20 cellular contexts compared by ENCODE assay signal in the genomic region with DNA sequence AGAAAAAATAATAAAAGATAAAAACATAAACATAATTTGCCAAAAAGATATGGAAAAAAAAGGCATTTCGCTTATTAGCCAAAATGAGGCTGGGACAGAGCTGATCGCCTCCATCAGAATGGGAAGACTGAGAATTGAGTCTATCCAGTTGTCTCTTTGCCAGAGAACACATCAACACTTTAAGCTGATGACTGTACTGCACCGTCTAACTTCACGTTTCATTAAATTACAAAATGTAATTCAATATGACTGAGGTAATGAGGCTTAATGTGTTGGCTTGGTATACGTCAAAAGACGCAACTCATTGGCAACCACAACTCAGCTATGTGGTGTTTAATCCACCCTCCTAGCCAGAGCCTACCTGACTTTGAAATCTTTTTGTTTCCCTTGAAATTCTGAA.
A peak's percentile ranks its signal among the peaks of the same experiment; 100 is the strongest.
DNase-seq lines count a peak whose midpoint lies in the region; ATAC-seq and TF ChIP-seq lines count a peak whose summit lies in the region.
"Had no signal": no experiment of that assay in that cellular context is flagged by ENCODE, and none has a peak within 500 bp of the region (broad histone marks: within the 10 kb centered on the region; RNA-seq: fewer than 3 reads in every experiment).

No MANE protein-coding gene starts in this region.

- 75 to 86% (median 78%) methylated on average over 6 of the region's 6 CpGs for whole genome bisulfite sequencing in adrenal gland, 4 donors
- WGBS in aorta, 2 donors, result 49 to 52% methylated on average over 6 of the region's 6 CpGs

- no peak for TF ChIP-seq POLR2A in adrenal gland (IDR thresholded peaks at IDR 0.05)

- H3K9me3 ChIP-seq in HEK293 (ENCODE audit: control insufficient read depth, insufficient read depth, low read depth, low read length), result no peaks in the 10 kb centered on the region
- peaks cover 12% of the 10 kb centered on the region for H3K9me3 ChIP-seq in left ventricle myocardium inferior (replicated peaks)
- H3K9me3 ChIP-seq in adrenal gland (replicated peaks in 1 of 3), result no peaks in the 10 kb centered on the region
- H3K9me3 ChIP-seq in aorta (ENCODE audit: control insufficient read depth, low read length), result no peaks in the 10 kb centered on the region
- H3K9me3 ChIP-seq: breast epithelium, esophagus squamous epithelium, SJSA1 had no signal

- H3K4me1 ChIP-seq in HEK293 (ENCODE audit: control insufficient read depth, insufficient read depth, low read length), result no peaks in the 10 kb centered on the region
- peaks cover 9% of the 10 kb centered on the region for H3K4me1 ChIP-seq in left ventricle myocardium inferior
- no peaks in the 10 kb centered on the region for H3K4me1 ChIP-seq in adrenal gland (replicated peaks in 1 of 2)
- no peaks in the 10 kb centered on the region for H3K4me1 ChIP-seq in aorta (ENCODE audit: control insufficient read depth in 1 of 2, insufficient read depth in 2 of 2, low read length in 2 of 2)
- H3K4me1 ChIP-seq: breast epithelium, esophagus squamous epithelium, neural progenitor cell, SJSA1, tibial nerve had no signal

- no peaks in the 10 kb centered on the region for H3K36me3 ChIP-seq in HEK293 (ENCODE audit: control insufficient read depth in 2 of 2, insufficient read depth in 1 of 2, low read length in 2 of 2)
- H3K36me3 ChIP-seq in left ventricle myocardium inferior, result no peaks in the 10 kb centered on the region
- no peaks in the 10 kb centered on the region for H3K36me3 ChIP-seq in adrenal gland (replicated peaks in 1 of 2)
- H3K36me3 ChIP-seq in aorta (ENCODE audit: control insufficient read depth in 1 of 2, insufficient read depth in 2 of 2, low read length in 1 of 2), result no peaks in the 10 kb centered on the region
- H3K36me3 ChIP-seq: breast epithelium, esophagus squamous epithelium, neural progenitor cell, SJSA1, tibial nerve had no signal

- peak; percentile 24 for DNase-seq in NCI-H2029 treated with DMSO at 0.1 percent for 48 hours (lab: John Stamatoyannopoulos, UW)
- DNase-seq in SK-N-DZ (ENCODE audit: low spot score), result peak; percentile 73
- DNase-seq in left ventricle myocardium inferior, result no peak
- no peak for DNase-seq in ureter (ENCODE audit: low spot score)
- DNase-seq in adrenal gland, result no peak
- no peak for DNase-seq in aorta
- DNase-seq: activated CD4-positive, alpha-beta T cell treated with anti-CD3 and anti-CD28 coated beads for 36 hours; EL; esophagus squamous epithelium; H9; NCI-H1105; NCI-H226; posterior cingulate gyrus; T-helper 17 cell had no signal

- TF ChIP-seq CTCF in HEK293 (tag by site-specific recombination; IDR thresholded peaks at IDR 0.05) (no peak), left ventricle myocardium inferior (IDR thresholded peaks at IDR 0.05; ENCODE audit: borderline replicate concordance) (no peak), adrenal gland (IDR thresholded peaks at IDR 0.05) (no peak)

- no peak overlapping the region for H3K4me3 ChIP-seq in HEK293 (ENCODE audit: low read depth, low read length)
- no peak overlapping the region for H3K4me3 ChIP-seq in left ventricle myocardium inferior
- no peak overlapping the region for H3K4me3 ChIP-seq in adrenal gland
- no peak overlapping the region for H3K4me3 ChIP-seq in aorta (ENCODE audit: low read length in 2 of 2)
- H3K4me3 ChIP-seq: breast epithelium, esophagus squamous epithelium, neural progenitor cell, SJSA1, tibial nerve had no signal

- H3K27me3 ChIP-seq in left ventricle myocardium inferior (ENCODE audit: low read depth), result no peaks in the 10 kb centered on the region
- no peaks in the 10 kb centered on the region for H3K27me3 ChIP-seq in adrenal gland
- H3K27me3 ChIP-seq in aorta (ENCODE audit: control insufficient read depth in 1 of 2, insufficient read depth in 2 of 2, low read length in 1 of 2), result no peaks in the 10 kb centered on the region
- H3K27me3 ChIP-seq: breast epithelium, esophagus squamous epithelium, neural progenitor cell, SJSA1, tibial nerve had no signal

- intact Hi-C loops in left ventricle myocardium inferior (cut with micrococcal nuclease) (no loop called here), adrenal gland (cut with DNase I) (no loop called here), aorta (cut with DNase I) (no loop called here)

- POLR2A ChIA-PET in HEK293 (lab: Yijun Ruan, JAX), result no interaction called here

- CTCF ChIA-PET in HEK293 (lab: Yijun Ruan, JAX), result interaction anchor here (0.5 kb wide), 1 partner anchor 1714 kb away, joined by 3 read pairs; no protein-coding TSS in a partner anchor

- no peak for ATAC-seq in aorta (ENCODE audit: low FRiP score)
- ATAC-seq: activated CD4-positive, alpha-beta T cell treated with anti-CD3 and anti-CD28 coated beads for 36 hours; T-helper 17 cell had no signal

- no peak overlapping the region for H3K27ac ChIP-seq in HEK293 (ENCODE audit: extremely low read depth, low read depth, low read length)
- H3K27ac ChIP-seq in left ventricle myocardium inferior (replicated peaks), result peak overlapping the region; percentile 4
- H3K27ac ChIP-seq in adrenal gland, result no peak overlapping the region
- H3K27ac ChIP-seq in aorta (ENCODE audit: low read depth in 1 of 2, low read length in 2 of 2), result no peak overlapping the region
- H3K27ac ChIP-seq: breast epithelium, C4-2B, esophagus squamous epithelium, neural progenitor cell, SJSA1, tibial nerve had no signal

TF ChIP-seq in HEK293, 187 proteins besides CTCF, POLR2A, EP300 and RAD21 (continues in another document):
- TF ChIP-seq KLF9 (tag by site-specific recombination; IDR thresholded peaks at IDR 0.05; ENCODE audit: low read depth) (no peak), ZNF561 (tag by site-specific recombination; IDR thresholded peaks at IDR 0.05; ENCODE audit: borderline replicate concordance) (no peak), GLIS2 (tag by site-specific recombination; IDR thresholded peaks at IDR 0.05) (no peak), ZNF132 (tag by site-specific recombination; IDR thresholded peaks at IDR 0.05; ENCODE audit: borderline replicate concordance) (no peak), ZNF292 (tag by site-specific recombination; IDR thresholded peaks at IDR 0.05; ENCODE audit: borderline replicate concordance, low read depth) (no peak), ZNF433 (tag by site-specific recombination; IDR thresholded peaks at IDR 0.05; ENCODE audit: low read depth) (no peak), ZNF76 (tag by site-specific recombination; IDR thresholded peaks at IDR 0.05; ENCODE audit: borderline replicate concordance, low read depth) (peak; percentile 27; the same call in 1 of the 2 replicates), ZNF274 (IDR thresholded peaks at IDR 0.05; ENCODE audit: low read length) (no peak), ZNF274 (tag by site-specific recombination; IDR thresholded peaks at IDR 0.05; ENCODE audit: borderline replicate concordance) (no peak), ZBTB1 (tag by site-specific recombination; IDR thresholded peaks at IDR 0.05) (no peak), YY1 (tag by site-specific recombination; IDR thresholded peaks at IDR 0.05) (no peak), ZFHX2 (tag by site-specific recombination; conservative IDR thresholded peaks at IDR 0.05) (no peak), ZNF112 (tag by site-specific recombination; IDR thresholded peaks at IDR 0.05) (no peak), ZNF175 (tag by site-specific recombination; IDR thresholded peaks at IDR 0.05) (no peak)
- TF ChIP-seq, protein P1, sequence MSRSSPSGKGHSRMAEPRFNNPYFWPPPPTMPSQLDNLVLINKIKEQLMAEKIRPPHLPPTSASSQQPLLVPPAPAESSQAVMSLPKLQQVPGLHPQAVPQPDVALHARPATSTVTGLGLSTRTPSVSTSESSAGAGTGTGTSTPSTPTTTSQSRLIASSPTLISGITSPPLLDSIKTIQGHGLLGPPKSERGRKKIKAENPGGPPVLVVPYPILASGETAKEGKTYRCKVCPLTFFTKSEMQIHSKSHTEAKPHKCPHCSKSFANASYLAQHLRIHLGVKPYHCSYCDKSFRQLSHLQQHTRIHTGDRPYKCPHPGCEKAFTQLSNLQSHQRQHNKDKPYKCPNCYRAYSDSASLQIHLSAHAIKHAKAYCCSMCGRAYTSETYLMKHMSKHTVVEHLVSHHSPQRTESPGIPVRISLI (tag by site-specific recombination; IDR thresholded peaks at IDR 0.05), result no peak
- TF ChIP-seq, protein P2, sequence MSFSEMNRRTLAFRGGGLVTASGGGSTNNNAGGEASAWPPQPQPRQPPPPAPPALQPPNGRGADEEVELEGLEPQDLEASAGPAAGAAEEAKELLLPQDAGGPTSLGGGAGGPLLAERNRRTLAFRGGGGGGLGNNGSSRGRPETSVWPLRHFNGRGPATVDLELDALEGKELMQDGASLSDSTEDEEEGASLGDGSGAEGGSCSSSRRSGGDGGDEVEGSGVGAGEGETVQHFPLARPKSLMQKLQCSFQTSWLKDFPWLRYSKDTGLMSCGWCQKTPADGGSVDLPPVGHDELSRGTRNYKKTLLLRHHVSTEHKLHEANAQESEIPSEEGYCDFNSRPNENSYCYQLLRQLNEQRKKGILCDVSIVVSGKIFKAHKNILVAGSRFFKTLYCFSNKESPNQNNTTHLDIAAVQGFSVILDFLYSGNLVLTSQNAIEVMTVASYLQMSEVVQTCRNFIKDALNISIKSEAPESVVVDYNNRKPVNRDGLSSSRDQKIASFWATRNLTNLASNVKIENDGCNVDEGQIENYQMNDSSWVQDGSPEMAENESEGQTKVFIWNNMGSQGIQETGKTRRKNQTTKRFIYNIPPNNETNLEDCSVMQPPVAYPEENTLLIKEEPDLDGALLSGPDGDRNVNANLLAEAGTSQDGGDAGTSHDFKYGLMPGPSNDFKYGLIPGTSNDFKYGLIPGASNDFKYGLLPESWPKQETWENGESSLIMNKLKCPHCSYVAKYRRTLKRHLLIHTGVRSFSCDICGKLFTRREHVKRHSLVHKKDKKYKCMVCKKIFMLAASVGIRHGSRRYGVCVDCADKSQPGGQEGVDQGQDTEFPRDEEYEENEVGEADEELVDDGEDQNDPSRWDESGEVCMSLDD (tag by site-specific recombination; IDR thresholded peaks at IDR 0.05), result no peak
- TF ChIP-seq, protein P3, sequence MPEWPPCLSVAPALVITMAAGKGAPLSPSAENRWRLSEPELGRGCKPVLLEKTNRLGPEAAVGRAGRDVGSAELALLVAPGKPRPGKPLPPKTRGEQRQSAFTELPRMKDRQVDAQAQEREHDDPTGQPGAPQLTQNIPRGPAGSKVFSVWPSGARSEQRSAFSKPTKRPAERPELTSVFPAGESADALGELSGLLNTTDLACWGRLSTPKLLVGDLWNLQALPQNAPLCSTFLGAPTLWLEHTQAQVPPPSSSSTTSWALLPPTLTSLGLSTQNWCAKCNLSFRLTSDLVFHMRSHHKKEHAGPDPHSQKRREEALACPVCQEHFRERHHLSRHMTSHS (tag by site-specific recombination; IDR thresholded peaks at IDR 0.05), result no peak

Comparison
In these comparisons a context has a peak if more than half of its experiments do, and no peak if none do; other contexts are left out.
1. DNase-seq: peak in NCI-H2029 treated with DMSO at 0.1 percent for 48 hours (single experiment) and SK-N-DZ (single experiment); none in left ventricle myocardium inferior (single experiment), ureter (single experiment), adrenal gland (0 of 7) and aorta (0 of 2).